Comparison of ENCODE assay signal across 8 cellular contexts in genomic region chr11:112961146-112961668, GRCh38. TPM values are rescaled to one million over a fixed set of nuclear protein-coding genes. Genes with fewer than 3 reads are reported as not detected.
A peak's percentile ranks its signal among the peaks of the same experiment; 100 is the strongest.
DNase-seq lines count a peak whose midpoint lies in the region; ATAC-seq and TF ChIP-seq lines count a peak whose summit lies in the region.

Gene NCAM1, plus strand, starts transcription at chr11:112961420.

- no peaks in the 10 kb centered on the region for H3K9me3 ChIP-seq in right atrium auricular region
- H3K9me3 ChIP-seq in ovary = no peaks in the 10 kb centered on the region

- no peak for ATAC-seq in HG03521 (IDR thresholded peaks at IDR 0.05; ENCODE audit: unreplicated experiment)

- POLR2A ChIA-PET in BJ (lab: Charles Lee) = no interaction called here

- peak within 1 kb of the TSS; percentile 87 for H3K27ac ChIP-seq in angular gyrus (ENCODE audit: low read depth, low read length)
- H3K27ac ChIP-seq in right atrium auricular region = peak within 1 kb of the TSS; percentile 83 to 90
- peak within 1 kb of the TSS in 1 of 2 donors; percentile 27 for H3K27ac ChIP-seq in ovary

- H3K4me3 ChIP-seq in BJ (ENCODE audit: low read depth, low read length) (peak within 1 kb of the TSS; percentile 39), HFF-Myc (replicated peaks; ENCODE audit: low read depth, low read length) (peak within 1 kb of the TSS; percentile 21), right atrium auricular region (peak within 1 kb of the TSS; percentile 64 to 67), ovary (peak within 1 kb of the TSS; percentile 62)

- H3K36me3 ChIP-seq in BJ (ENCODE audit: control insufficient read depth, insufficient read depth, low read length) (no peaks in the 10 kb centered on the region), right atrium auricular region (no peaks in the 10 kb centered on the region), ovary (no peaks in the 10 kb centered on the region)

- H3K4me1 ChIP-seq in right atrium auricular region (peaks cover 0 to 5% of the 10 kb centered on the region in 2 donors), ovary (ENCODE audit: insufficient read depth) (no peaks in the 10 kb centered on the region)

- TF ChIP-seq EP300 in ovary (IDR thresholded peaks at IDR 0.05) = no peak

- H3K27me3 ChIP-seq in BJ (ENCODE audit: control insufficient read depth, insufficient read depth, low read length) = peaks cover 18% of the 10 kb centered on the region
- H3K27me3 ChIP-seq in right atrium auricular region = no peaks in the 10 kb centered on the region
- no peaks in the 10 kb centered on the region for H3K27me3 ChIP-seq in ovary

- no peak for TF ChIP-seq POLR2A in ovary (IDR thresholded peaks at IDR 0.05)

- intact Hi-C loops in ovary (cut with DNase I) = loop anchor here in 1 of 4 donors (10.0 kb wide), 1 partner anchor 154 kb away; no protein-coding TSS in a partner anchor

- 0 to 1% (median 0%) methylated on average over 28 of the region's 28 CpGs for WGBS in ovary, 3 donors

- DNase-seq in BJ (ENCODE audit: low read depth) (no peak), HFF-Myc (ENCODE audit: extremely low read depth, low read depth) (no peak), NCI-H774 (lab: John Stamatoyannopoulos, UW) (peak; percentile 98), right atrium auricular region (ENCODE audit: low spot score) (peak; percentile 85), ovary (peak; percentile 81 to 93 (median 88)), GM19238 (ENCODE audit: insufficient read length, low spot score) (no peak)

- TF ChIP-seq CTCF in BJ (IDR thresholded peaks at IDR 0.05; ENCODE audit: insufficient read depth, low read depth, low read length) (no peak), HFF-Myc (IDR thresholded peaks at IDR 0.05; ENCODE audit: low read depth, low read length, missing control alignments) (no peak), right atrium auricular region (IDR thresholded peaks at IDR 0.05) (no peak), ovary (IDR thresholded peaks at IDR 0.05) (no peak)

- CTCF ChIA-PET in BJ (lab: Yijun Ruan, JAX) = no interaction called here

RNA-seq across cellular contexts. Expression of gene NCAM1, which starts in this region (rescaled TPM):
- 0.27 and 0.29 TPM in 2 replicates for polyA plus RNA-seq in BJ (2011; rRNA removed)
- 0.28 and 0.72 TPM in 2 replicates for polyA minus RNA-seq in BJ (2011; rRNA and poly(A)+ RNA removed)
- 100 to 1,000 TPM; 225 to 229 TPM for total RNA-seq in right atrium auricular region
- 100 to 1,000 TPM in 4 of 7 donors, 10 to 100 TPM in 3; 57.7 to 194 (median 114) TPM for total RNA-seq in ovary
- polyA plus RNA-seq in ovary = 100 to 1,000 TPM in 1 of 2 donors, 10 to 100 TPM in 1; 23.0 to 106 TPM

Comparison
In these comparisons a context has a peak if more than half of its experiments do, and no peak if none do; other contexts are left out.
1. RNA of gene NCAM1 (polyA plus RNA-seq): 23.0 to 106 TPM in ovary; 0.27 to 0.29 TPM in BJ; every median in the first group is over 10 times any median in the second.
2. DNase-seq: peak in NCI-H774 (single experiment), right atrium auricular region (single experiment) and ovary (5 of 5); none in BJ (single experiment), HFF-Myc (single experiment) and GM19238 (single experiment).
3. Peak in every context shown above with its lines, with median percentiles within 50 percentile points of each other: H3K4me3 ChIP-seq.